In genomic region chr7:105010538-105011523, GRCh38 we compare ENCODE assay signal across 8 cellular contexts. TPM values are rescaled to one million over a fixed set of nuclear protein-coding genes. Genes with fewer than 3 reads are reported as not detected.
DNase-seq lines count a peak whose midpoint lies in the region; ATAC-seq and TF ChIP-seq lines count a peak whose summit lies in the region.

No MANE protein-coding gene starts in this region.

- H3K36me3 ChIP-seq in OCI-LY3 (replicated peaks; ENCODE audit: low read depth, low read length), result peaks cover 32% of the 10 kb centered on the region
- no peaks in the 10 kb centered on the region for H3K36me3 ChIP-seq in endocrine pancreas (ENCODE audit: control insufficient read depth, insufficient read depth, low read length)

- H3K4me1 Mint-ChIP-seq in nephron progenitor cell, result peaks cover 34% of the 10 kb centered on the region

- H3K9me3 Mint-ChIP-seq in nephron progenitor cell, result peaks cover 9% of the 10 kb centered on the region

- H3K4me1 ChIP-seq in OCI-LY3 (ENCODE audit: low read length), result peaks cover 21% of the 10 kb centered on the region
- H3K4me1 ChIP-seq in endocrine pancreas (ENCODE audit: control insufficient read depth, insufficient read depth, low read length), result peaks cover 3% of the 10 kb centered on the region

- H3K4me3 Mint-ChIP-seq in nephron progenitor cell, result peak overlapping the region; percentile 99

- H3K9me3 ChIP-seq in OCI-LY3 (ENCODE audit: insufficient read depth, low read length), result no peaks in the 10 kb centered on the region
- no peaks in the 10 kb centered on the region for H3K9me3 ChIP-seq in endocrine pancreas (ENCODE audit: control insufficient read depth, low read length)

- ATAC-seq in GM21381 (IDR thresholded peaks at IDR 0.05; ENCODE audit: unreplicated experiment) (no peak), HG03175 (IDR thresholded peaks at IDR 0.05; ENCODE audit: unreplicated experiment) (no peak), GM21423 (IDR thresholded peaks at IDR 0.05; ENCODE audit: unreplicated experiment) (no peak)

- peaks cover 26% of the 10 kb centered on the region for H3K79me2 ChIP-seq in OCI-LY3 (ENCODE audit: low read length)

- H3K4me2 ChIP-seq in OCI-LY3 (ENCODE audit: low read length), result peak overlapping the region; percentile 85

- TF ChIP-seq CTCF in OCI-LY3 (IDR thresholded peaks at IDR 0.05; ENCODE audit: low read depth, low read length) (no peak), nephron progenitor cell (IDR thresholded peaks at IDR 0.05) (no peak)

- DNase-seq in Daoy (ENCODE audit: low read depth), result peak; percentile 26
- DNase-seq in nephron progenitor cell, result no peak
- no peak for DNase-seq in D341Med (ENCODE audit: low spot score)

- H3K4me3 ChIP-seq in OCI-LY3 (ENCODE audit: low read length) (peak overlapping the region; percentile 95), endocrine pancreas (ENCODE audit: control insufficient read depth, insufficient read depth, low read length) (peak overlapping the region; percentile 99)

- H3K36me3 Mint-ChIP-seq in nephron progenitor cell (ENCODE audit: low read depth), result peaks cover 29% of the 10 kb centered on the region

- H3K27me3 Mint-ChIP-seq in nephron progenitor cell (ENCODE audit: low read depth, poor library complexity), result peaks cover 5% of the 10 kb centered on the region

- peak overlapping the region; percentile 100 for H3K27ac Mint-ChIP-seq in nephron progenitor cell

- H3K27me3 ChIP-seq in OCI-LY3 (ENCODE audit: low read depth, low read length) (no peaks in the 10 kb centered on the region), endocrine pancreas (ENCODE audit: control insufficient read depth, insufficient read depth, low read length) (no peaks in the 10 kb centered on the region)

- peak overlapping the region; percentile 96 for H3K27ac ChIP-seq in OCI-LY3 (ENCODE audit: low read length)

- H3K9ac ChIP-seq in OCI-LY3 (ENCODE audit: low read length), result peak overlapping the region; percentile 99
- peak overlapping the region; percentile 65 for H3K9ac ChIP-seq in endocrine pancreas (ENCODE audit: control insufficient read depth, insufficient read depth, low read length)

- peaks cover 53% of the 10 kb centered on the region for H4K20me1 ChIP-seq in OCI-LY3 (ENCODE audit: insufficient read depth, low read length)

- no peak overlapping the region for H2AFZ ChIP-seq in OCI-LY3 (ENCODE audit: low read depth, low read length)

RNA-seq across cellular contexts. Expression of gene KMT2E, which starts 3.2 kb away (rescaled TPM):
- 36.7 and 66.7 TPM in 2 replicates for total RNA-seq in Daoy (2014; rRNA removed; shearing (Covaris generic))
